ENCODE assay signal across 23 cellular contexts in the genomic region with DNA sequence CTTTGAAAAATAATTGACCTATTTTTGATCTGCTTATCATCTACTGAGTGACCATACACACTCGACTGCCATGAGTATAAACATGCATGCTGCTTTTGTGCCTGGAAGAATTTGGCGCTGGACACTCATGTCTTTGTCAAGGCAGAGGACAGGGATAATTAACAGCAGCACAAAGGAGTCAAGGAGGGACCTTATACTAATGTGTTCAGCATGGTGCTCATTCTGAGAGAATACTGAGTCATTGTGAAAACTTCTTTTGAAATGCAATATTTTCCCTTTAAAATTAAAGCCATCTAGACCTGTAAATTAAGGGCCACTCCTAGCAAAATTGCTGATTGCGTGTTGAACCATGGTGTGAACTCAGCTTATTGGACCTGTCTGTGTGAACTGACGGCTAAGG.
DNase-seq lines count a peak whose midpoint lies in the region; ATAC-seq and TF ChIP-seq lines count a peak whose summit lies in the region.
"Had no signal": no experiment of that assay in that cellular context is flagged by ENCODE, and none has a peak within 500 bp of the region (broad histone marks: within the 10 kb centered on the region; RNA-seq: fewer than 3 reads in every experiment).

No MANE protein-coding gene starts in this region.

- no peak for TF ChIP-seq CTCF in HFFc6 (IDR thresholded peaks at IDR 0.05)
- TF ChIP-seq CTCF in WTC11 (IDR thresholded peaks at IDR 0.05) = no peak

- H3K27ac Mint-ChIP-seq in HFFc6 (peak overlapping the region; percentile 39; the same call in 1 of the 2 replicates), WTC11 (peak overlapping the region; percentile 57; the same call in 1 of the 2 replicates)
- peak overlapping the region; percentile 64 for H3K27ac Mint-ChIP-seq in stimulated activated memory B cell treated with anti-CD40 and anti-IgM and Interleukin-4, amounts not matched to agents 10 μg/mL and 1 μg/mL and 100 μg/mL, for 72 hours
- H3K27ac Mint-ChIP-seq in activated CD8-positive, alpha-beta T cell treated with anti-CD3 and anti-CD28 coated beads, Interleukin-2, amount 10 ng/mL, durations not matched to agents 7 days and 5 days = no peak overlapping the region
- H3K27ac Mint-ChIP-seq: naive thymus-derived CD4-positive, alpha-beta T cell; T-helper 17 cell had no signal

- H3K36me3 Mint-ChIP-seq in HFFc6 (ENCODE audit: low read depth) = peaks cover 36% of the 10 kb centered on the region
- H3K36me3 Mint-ChIP-seq in WTC11 = peaks cover 75% of the 10 kb centered on the region
- H3K36me3 Mint-ChIP-seq in stimulated activated memory B cell treated with anti-CD40 and anti-IgM and Interleukin-4, amounts not matched to agents 10 μg/mL and 1 μg/mL and 100 μg/mL, for 72 hours = peaks cover 55% of the 10 kb centered on the region
- no peaks in the 10 kb centered on the region for H3K36me3 Mint-ChIP-seq in activated CD8-positive, alpha-beta T cell treated with anti-CD3 and anti-CD28 coated beads, Interleukin-2, amount 10 ng/mL, durations not matched to agents 7 days and 5 days (ENCODE audit: low read depth)

- DNase-seq in HFFc6 (no peak), WTC11 (ENCODE audit: low spot score) (no peak), T1000 (lab: John Stamatoyannopoulos, UW) (no peak)
- DNase-seq in activated CD8-positive, alpha-beta T cell treated with anti-CD3 and anti-CD28 coated beads, Interleukin-2, amount 10 ng/mL, durations not matched to agents 7 days and 5 days = no peak
- DNase-seq: activated CD4-positive, alpha-beta T cell treated with anti-CD3 and anti-CD28 coated beads for 4 hours; activated T-cell treated with anti-CD3 and anti-CD28 coated beads, Interleukin-2, amount 50 U/mL, for 1 hour; body of pancreas; EL; Kasumi-1; midbrain; naive thymus-derived CD4-positive, alpha-beta T cell; NCI-H510A; PC-9; stimulated activated CD4-positive, alpha-beta T cell treated with anti-CD3 and anti-CD28 coated beads, Interleukin-12 subunit alpha, Interleukin-12 subunit beta, amount 100 ng/mL, for 4 hours; stimulated activated CD4-positive, alpha-beta T cell treated with anti-CD3 and anti-CD28 coated beads, Interleukin-4, amount 100 ng/mL, for 24 hours; stimulated activated naive CD4-positive, alpha-beta T cell; T-helper 17 cell had no signal

- H3K4me1 Mint-ChIP-seq in HFFc6 (ENCODE audit: low read depth) (peaks cover 21% of the 10 kb centered on the region), WTC11 (no peaks in the 10 kb centered on the region)
- H3K4me1 Mint-ChIP-seq in stimulated activated memory B cell treated with anti-CD40 and anti-IgM and Interleukin-4, amounts not matched to agents 10 μg/mL and 1 μg/mL and 100 μg/mL, for 72 hours = peaks cover 21% of the 10 kb centered on the region
- H3K4me1 Mint-ChIP-seq in activated CD8-positive, alpha-beta T cell treated with anti-CD3 and anti-CD28 coated beads, Interleukin-2, amount 10 ng/mL, durations not matched to agents 7 days and 5 days (ENCODE audit: low read depth) = no peaks in the 10 kb centered on the region
- H3K4me1 Mint-ChIP-seq: naive thymus-derived CD4-positive, alpha-beta T cell; T-helper 17 cell had no signal

- no peak overlapping the region for H3K4me3 Mint-ChIP-seq in HFFc6
- H3K4me3 Mint-ChIP-seq in WTC11 = no peak overlapping the region
- H3K4me3 Mint-ChIP-seq in stimulated activated memory B cell treated with anti-CD40 and anti-IgM and Interleukin-4, amounts not matched to agents 10 μg/mL and 1 μg/mL and 100 μg/mL, for 72 hours = no peak overlapping the region
- H3K4me3 Mint-ChIP-seq in activated CD8-positive, alpha-beta T cell treated with anti-CD3 and anti-CD28 coated beads, Interleukin-2, amount 10 ng/mL, durations not matched to agents 7 days and 5 days = no peak overlapping the region
- H3K4me3 Mint-ChIP-seq: naive thymus-derived CD4-positive, alpha-beta T cell; T-helper 17 cell had no signal

- CTCF ChIA-PET in WTC11 (lab: Charles Lee) = no interaction called here
- CTCF ChIA-PET in activated CD8-positive, alpha-beta T cell treated with anti-CD3 and anti-CD28 coated beads, Interleukin-2, amount 10 ng/mL, durations not matched to agents 7 days and 5 days (lab: Charles Lee) = no interaction called here

- ATAC-seq in GM18867 (IDR thresholded peaks at IDR 0.05; ENCODE audit: unreplicated experiment) (peak; percentile 40), WTC11 (no peak), GM18907 (IDR thresholded peaks at IDR 0.05; ENCODE audit: unreplicated experiment) (no peak)
- peak; percentile 64 for ATAC-seq in stimulated activated memory B cell treated with anti-CD40 and anti-IgM and Interleukin-4, amounts not matched to agents 10 μg/mL and 1 μg/mL and 100 μg/mL, for 72 hours
- no peak for ATAC-seq in activated CD8-positive, alpha-beta T cell treated with anti-CD3 and anti-CD28 coated beads, Interleukin-2, amount 10 ng/mL, durations not matched to agents 7 days and 5 days
- ATAC-seq: body of pancreas; naive thymus-derived CD4-positive, alpha-beta T cell; Right ventricle myocardium inferior; sciatic nerve; SK-N-SH treated with all-trans-retinoic acid at 6 μM for 48 hours; T-helper 17 cell had no signal

- H3K9me3 Mint-ChIP-seq in HFFc6 = no peaks in the 10 kb centered on the region
- H3K9me3 Mint-ChIP-seq in WTC11 = no peaks in the 10 kb centered on the region
- no peaks in the 10 kb centered on the region for H3K9me3 Mint-ChIP-seq in stimulated activated memory B cell treated with anti-CD40 and anti-IgM and Interleukin-4, amounts not matched to agents 10 μg/mL and 1 μg/mL and 100 μg/mL, for 72 hours
- no peaks in the 10 kb centered on the region for H3K9me3 Mint-ChIP-seq in activated CD8-positive, alpha-beta T cell treated with anti-CD3 and anti-CD28 coated beads, Interleukin-2, amount 10 ng/mL, durations not matched to agents 7 days and 5 days (ENCODE audit: insufficient read depth)

- POLR2A ChIA-PET in WTC11 (lab: Charles Lee) = no interaction called here
- POLR2A ChIA-PET in activated CD8-positive, alpha-beta T cell treated with anti-CD3 and anti-CD28 coated beads, Interleukin-2, amount 10 ng/mL, durations not matched to agents 7 days and 5 days (lab: Charles Lee) = no interaction called here

- H3K27me3 Mint-ChIP-seq in HFFc6 (ENCODE audit: insufficient read depth) (no peaks in the 10 kb centered on the region; the same call in 1 of the 2 replicates), WTC11 (ENCODE audit: low read depth) (no peaks in the 10 kb centered on the region)
- no peaks in the 10 kb centered on the region for H3K27me3 Mint-ChIP-seq in stimulated activated memory B cell treated with anti-CD40 and anti-IgM and Interleukin-4, amounts not matched to agents 10 μg/mL and 1 μg/mL and 100 μg/mL, for 72 hours
- H3K27me3 Mint-ChIP-seq in activated CD8-positive, alpha-beta T cell treated with anti-CD3 and anti-CD28 coated beads, Interleukin-2, amount 10 ng/mL, durations not matched to agents 7 days and 5 days (ENCODE audit: low read depth) = no peaks in the 10 kb centered on the region

TF ChIP-seq in WTC11, 78 proteins besides CTCF, POLR2A, EP300 and RAD21:
- TF ChIP-seq ZNF416 (CRISPR knock-in tag; IDR thresholded peaks at IDR 0.05) (no peak), NFYB (CRISPR knock-in tag; conservative IDR thresholded peaks at IDR 0.05; ENCODE audit: low read depth) (no peak)
- TF ChIP-seq, protein P1, sequence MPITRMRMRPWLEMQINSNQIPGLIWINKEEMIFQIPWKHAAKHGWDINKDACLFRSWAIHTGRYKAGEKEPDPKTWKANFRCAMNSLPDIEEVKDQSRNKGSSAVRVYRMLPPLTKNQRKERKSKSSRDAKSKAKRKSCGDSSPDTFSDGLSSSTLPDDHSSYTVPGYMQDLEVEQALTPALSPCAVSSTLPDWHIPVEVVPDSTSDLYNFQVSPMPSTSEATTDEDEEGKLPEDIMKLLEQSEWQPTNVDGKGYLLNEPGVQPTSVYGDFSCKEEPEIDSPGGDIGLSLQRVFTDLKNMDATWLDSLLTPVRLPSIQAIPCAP (CRISPR knock-in tag; IDR thresholded peaks at IDR 0.05) = no peak

Comparison
In these comparisons a context has a peak if more than half of its experiments do, and no peak if none do; other contexts are left out.
1. ATAC-seq: peak in GM18867 (single experiment) and stimulated activated memory B cell treated with anti-CD40 and anti-IgM and Interleukin-4, amounts not matched to agents 10 μg/mL and 1 μg/mL and 100 μg/mL, for 72 hours (single experiment); none in WTC11 (single experiment), GM18907 (single experiment) and activated CD8-positive, alpha-beta T cell treated with anti-CD3 and anti-CD28 coated beads, Interleukin-2, amount 10 ng/mL, durations not matched to agents 7 days and 5 days (single experiment).